Comparison of ENCODE assay signal across 13 cellular contexts in genomic region chr4:94545296-94545695, GRCh38.
A peak's percentile ranks its signal among the peaks of the same experiment; 100 is the strongest.
DNase-seq lines count a peak whose midpoint lies in the region; ATAC-seq and TF ChIP-seq lines count a peak whose summit lies in the region.
"Had no signal": no experiment of that assay in that cellular context is flagged by ENCODE, and none has a peak within 500 bp of the region (broad histone marks: within the 10 kb centered on the region; RNA-seq: fewer than 3 reads in every experiment).

No MANE protein-coding gene starts in this region.

- TF ChIP-seq CTCF in Loucy (conservative IDR thresholded peaks at IDR 0.05; ENCODE audit: low read length) (no peak), coronary artery (IDR thresholded peaks at IDR 0.05) (no peak), nephron (IDR thresholded peaks at IDR 0.05; ENCODE audit: unreplicated experiment in 3 of 3) (no peak), sigmoid colon (IDR thresholded peaks at IDR 0.05) (no peak)

- no peak overlapping the region for H3K4me3 Mint-ChIP-seq in nephron

- no peak for TF ChIP-seq POLR2A in sigmoid colon (IDR thresholded peaks at IDR 0.05)

- H3K4me2 ChIP-seq in Loucy (ENCODE audit: low read depth, low read length, poor library complexity, severe bottlenecking) = peak overlapping the region; percentile 2

- H3K9me2 ChIP-seq in Loucy (replicated peaks; ENCODE audit: low read depth, low read length) = no peaks in the 10 kb centered on the region

- no peak overlapping the region for H3K4me3 ChIP-seq in Loucy (ENCODE audit: low read length, poor library complexity, severe bottlenecking)
- H3K4me3 ChIP-seq in coronary artery = peak overlapping the region; percentile 33
- H3K4me3 ChIP-seq in sigmoid colon = no peak overlapping the region

- WGBS in sigmoid colon, 2 donors = 76 to 80% methylated on average over 2 of the region's 2 CpGs

- H3K4me1 ChIP-seq in Loucy (ENCODE audit: insufficient read depth, low read length, poor library complexity, severe bottlenecking) = peaks cover 29% of the 10 kb centered on the region
- H3K4me1 ChIP-seq in sigmoid colon = peaks cover 0 to 39% (median 26%) of the 10 kb centered on the region in 4 donors

- H3K36me3 ChIP-seq in Loucy (ENCODE audit: insufficient read depth, low read length) = no peaks in the 10 kb centered on the region
- no peaks in the 10 kb centered on the region for H3K36me3 ChIP-seq in sigmoid colon

- peaks cover 3% of the 10 kb centered on the region for H3K9me3 Mint-ChIP-seq in nephron

- no peak overlapping the region for H3K9ac ChIP-seq in Loucy (ENCODE audit: low read depth, low read length, poor library complexity, severe bottlenecking)

- H3K9me3 ChIP-seq in Loucy (ENCODE audit: insufficient read depth, low read depth, low read length) = no peaks in the 10 kb centered on the region
- H3K9me3 ChIP-seq in sigmoid colon = no peaks in the 10 kb centered on the region

- intact Hi-C loops in sigmoid colon (cut with DNase I) = no loop called here

- H2AFZ ChIP-seq in Loucy (ENCODE audit: low read length) = no peak overlapping the region

- peaks cover 26% of the 10 kb centered on the region for H3K4me1 Mint-ChIP-seq in nephron

- no peaks in the 10 kb centered on the region for H4K20me1 ChIP-seq in Loucy (ENCODE audit: insufficient read depth, low read length, poor library complexity, severe bottlenecking)

- H3K27me3 ChIP-seq in Loucy (ENCODE audit: insufficient read depth, low read length, poor library complexity, severe bottlenecking) = no peaks in the 10 kb centered on the region
- H3K27me3 ChIP-seq in sigmoid colon = no peaks in the 10 kb centered on the region

- peak overlapping the region in 2 of 3 experiments; percentile 22 to 65 for H3K27ac Mint-ChIP-seq in nephron

- TF ChIP-seq EP300 in sigmoid colon (IDR thresholded peaks at IDR 0.05) = no peak

- H3K36me3 Mint-ChIP-seq in nephron (ENCODE audit: low read depth) = peaks cover 33% of the 10 kb centered on the region

- peak; percentile 16 for DNase-seq in AG20443 (ENCODE audit: low spot score)
- no peak for DNase-seq in coronary artery (ENCODE audit: low spot score)
- DNase-seq in sigmoid colon = no peak
- DNase-seq in activated CD4-positive, alpha-beta T cell treated with anti-CD3 and anti-CD28 coated beads for 48 hours = no peak
- no peak for DNase-seq in germinal center (ENCODE audit: low spot score)
- DNase-seq: aorta, GDM1, kidney, RPMI8226 had no signal

- no peaks in the 10 kb centered on the region for H3K27me3 Mint-ChIP-seq in nephron (ENCODE audit: low read depth)

- H3F3A ChIP-seq in Loucy (ENCODE audit: low read depth) = no peaks in the 10 kb centered on the region

- H3K79me2 ChIP-seq in Loucy (ENCODE audit: insufficient read depth, low read length) = peaks cover 18% of the 10 kb centered on the region; the same call in 1 of the 2 replicates

- H3K27ac ChIP-seq in coronary artery (peak overlapping the region; percentile 52 to 60), sigmoid colon (peak overlapping the region in 1 of 4 donors; percentile 38)
- H3K27ac ChIP-seq: C4-2B had no signal

- ATAC-seq in HG02571 (IDR thresholded peaks at IDR 0.05; ENCODE audit: unreplicated experiment) = no peak
